In genomic region chr5:39420482-39421145, GRCh38 we compare ENCODE assay signal across 9 cellular contexts. TPM values are rescaled to one million over a fixed set of nuclear protein-coding genes. Genes with fewer than 3 reads are reported as not detected.
DNase-seq lines count a peak whose midpoint lies in the region; ATAC-seq lines count a peak whose summit lies in the region.
"Had no signal": no experiment of that assay in that cellular context is flagged by ENCODE, and none has a peak within 500 bp of the region (broad histone marks: within the 10 kb centered on the region; RNA-seq: fewer than 3 reads in every experiment).

No MANE protein-coding gene starts in this region.

- H3K27me3 ChIP-seq in skeletal muscle satellite cell (ENCODE audit: control insufficient read depth, insufficient read depth, low read length) (no peaks in the 10 kb centered on the region), Karpas-422 (ENCODE audit: low read length) (no peaks in the 10 kb centered on the region)

- H3K9me3 ChIP-seq in skeletal muscle satellite cell (replicated peaks; ENCODE audit: low read length) = no peaks in the 10 kb centered on the region
- H3K9me3 ChIP-seq in Karpas-422 (ENCODE audit: low read length) = no peaks in the 10 kb centered on the region

- no peak overlapping the region for H2AFZ ChIP-seq in Karpas-422 (ENCODE audit: low read length)

- in situ Hi-C loops in ACHN (cut with HindIII; ENCODE audit: low pct_ligation_motif_present, low pct_unique_long_range_greater_than_20kb, low sequenced_read_pairs) = no loop called here

- H3K36me3 ChIP-seq in skeletal muscle satellite cell (ENCODE audit: insufficient read depth, low read length) (peaks cover 16% of the 10 kb centered on the region), Karpas-422 (ENCODE audit: insufficient read depth, low read length) (no peaks in the 10 kb centered on the region)

- H3K27ac ChIP-seq in Karpas-422 (ENCODE audit: low read length) = no peak overlapping the region

- no peaks in the 10 kb centered on the region for H3K9me2 ChIP-seq in Karpas-422 (replicated peaks; ENCODE audit: insufficient read depth, low read length)

- peak overlapping the region; percentile 95 for H3K9ac ChIP-seq in skeletal muscle satellite cell (ENCODE audit: low read depth, low read length)
- H3K9ac ChIP-seq in Karpas-422 (ENCODE audit: low read length) = no peak overlapping the region

- peaks cover 39% of the 10 kb centered on the region for H3K4me1 ChIP-seq in skeletal muscle satellite cell (ENCODE audit: control insufficient read depth, insufficient read depth, low read length)
- H3K4me1 ChIP-seq in Karpas-422 (ENCODE audit: low read length) = no peaks in the 10 kb centered on the region

- ATAC-seq in HG03175 (IDR thresholded peaks at IDR 0.05; ENCODE audit: unreplicated experiment) = no peak

- H4K20me1 ChIP-seq in Karpas-422 (ENCODE audit: insufficient read depth, low read depth, low read length) = no peaks in the 10 kb centered on the region

- H3K4me2 ChIP-seq in skeletal muscle satellite cell (ENCODE audit: low read length) = peak overlapping the region; percentile 79
- H3K4me2 ChIP-seq in Karpas-422 (ENCODE audit: low read depth, low read length, poor library complexity, severe bottlenecking) = no peak overlapping the region

- no peaks in the 10 kb centered on the region for H3K79me2 ChIP-seq in Karpas-422 (ENCODE audit: low read length)

- H3K4me3 ChIP-seq in skeletal muscle satellite cell (ENCODE audit: low read length) (peak overlapping the region; percentile 84), Karpas-422 (ENCODE audit: low read length) (no peak overlapping the region)

- peak; percentile 76 for DNase-seq in GM04503 (ENCODE audit: low read depth)
- DNase-seq in astrocyte of the hippocampus (ENCODE audit: low read depth, low spot score) = peak; percentile 82
- peak; percentile 56 for DNase-seq in islet precursor cell
- DNase-seq in ACHN = no peak
- no peak for DNase-seq in Karpas-422
- DNase-seq in NCI-H1436 treated with DMSO at 0.1 percent for 48 hours (lab: John Stamatoyannopoulos, UW) = no peak
- DNase-seq: activated CD4-positive, CD25-positive, alpha-beta regulatory T cell had no signal

RNA-seq across cellular contexts. Expression of gene DAB2, which starts 4.2 kb away (rescaled TPM):
- total RNA-seq in skeletal muscle satellite cell (2012; rRNA removed) = 46.9 and 53.5 TPM in 2 replicates
- total RNA-seq in Karpas-422 (2014; rRNA removed; shearing (Covaris generic); ENCODE audit: low replicate concordance) = not detected in 2 replicates

RNA-seq across cellular contexts. Expression of gene C9, which starts 56.3 kb away (rescaled TPM):
- not detected in 2 replicates for total RNA-seq in skeletal muscle satellite cell (2012; rRNA removed)
- total RNA-seq in Karpas-422 (2014; rRNA removed; shearing (Covaris generic); ENCODE audit: low replicate concordance) = not detected in 2 replicates

Comparison
In these comparisons a context has a peak if more than half of its experiments do, and no peak if none do; other contexts are left out.
1. DNase-seq: peak in GM04503 (single experiment), astrocyte of the hippocampus (single experiment) and islet precursor cell (single experiment); none in ACHN (single experiment), Karpas-422 (single experiment) and NCI-H1436 treated with DMSO at 0.1 percent for 48 hours (single experiment).